ENCODE assay signal across 21 cellular contexts in the genomic region with DNA sequence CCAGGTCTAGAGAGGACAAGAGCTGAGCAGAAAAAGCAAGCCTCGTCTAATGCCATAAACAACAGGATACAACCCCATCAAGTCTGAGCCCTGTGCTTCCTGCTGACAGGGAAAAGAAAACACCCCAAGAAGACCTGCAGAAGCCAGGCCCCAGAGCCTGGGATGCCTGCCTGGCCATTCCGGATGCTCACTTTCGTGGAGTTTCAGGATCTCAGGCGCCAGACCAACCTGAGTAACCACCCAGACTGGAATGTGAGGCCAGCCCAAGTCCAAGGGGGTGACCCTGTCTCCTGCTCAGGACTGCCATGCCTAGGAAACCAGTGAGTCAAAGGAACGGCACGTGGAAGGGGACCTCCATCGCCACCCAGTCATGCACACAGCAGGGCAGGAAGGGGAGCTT.
"Had no signal": no experiment of that assay in that cellular context is flagged by ENCODE, and none has a peak within 500 bp of the region (broad histone marks: within the 10 kb centered on the region; RNA-seq: fewer than 3 reads in every experiment).

No MANE protein-coding gene starts in this region.

- H2AFZ ChIP-seq: hepatocyte had no signal

- H3K4me3 ChIP-seq: coronary artery, gastrocnemius medialis, hepatocyte, sigmoid colon, stomach, testis, upper lobe of left lung had no signal

- H3K4me2 ChIP-seq: hepatocyte had no signal

- H3K36me3 ChIP-seq: brain microvascular endothelial cell, gastrocnemius medialis, sigmoid colon, stomach, upper lobe of left lung had no signal

- DNase-seq: activated B cell treated with CpG ODN at 0.5 μM for 24 hours; activated CD4-positive, alpha-beta T cell treated with anti-CD3 and anti-CD28 coated beads, Interleukin-2, amount 10 ng/mL, durations not matched to agents 24 days and 14 days; activated CD8-positive, alpha-beta memory T cell treated with anti-CD3 and anti-CD28 coated beads, Interleukin-2, amount 50 U/mL, for 4 hours; activated CD8-positive, alpha-beta T cell treated with anti-CD3 and anti-CD28 coated beads, Interleukin-2, amount 10 ng/mL, durations not matched to agents 7 days and 5 days; activated gamma-delta T cell; activated T-cell treated with anti-CD3 and anti-CD28 coated beads, Interleukin-2, amount 50 U/mL, for 48 hours; brain microvascular endothelial cell; effector memory CD4-positive, alpha-beta T cell; gastrocnemius medialis; islet precursor cell; left ventricle myocardium superior; mesendoderm; natural killer cell; sigmoid colon; stimulated activated CD4-positive, alpha-beta T cell treated with anti-CD3 and anti-CD28 coated beads, Interleukin-1b, Interleukin-23, amount 100 ng/mL, for 48 hours; stomach; testis; upper lobe of left lung had no signal

- H3K4me1 ChIP-seq: gastrocnemius medialis, upper lobe of left lung had no signal

- H3K27me3 ChIP-seq: brain microvascular endothelial cell, gastrocnemius medialis, hepatocyte, sigmoid colon, stomach, testis, upper lobe of left lung had no signal

- ATAC-seq: activated CD8-positive, alpha-beta T cell treated with anti-CD3 and anti-CD28 coated beads, Interleukin-2, amount 10 ng/mL, durations not matched to agents 7 days and 5 days; gastrocnemius medialis; natural killer cell had no signal

- H3K9me3 ChIP-seq: gastrocnemius medialis, sigmoid colon, stomach, testis, upper lobe of left lung had no signal

- H3K79me2 ChIP-seq: hepatocyte had no signal

- H3K27ac ChIP-seq: brain microvascular endothelial cell, epithelial cell of prostate, gastrocnemius medialis, hepatocyte, sigmoid colon, stomach, testis, upper lobe of left lung had no signal
